Comparison of ENCODE assay signal across 22 cellular contexts in the genomic region with DNA sequence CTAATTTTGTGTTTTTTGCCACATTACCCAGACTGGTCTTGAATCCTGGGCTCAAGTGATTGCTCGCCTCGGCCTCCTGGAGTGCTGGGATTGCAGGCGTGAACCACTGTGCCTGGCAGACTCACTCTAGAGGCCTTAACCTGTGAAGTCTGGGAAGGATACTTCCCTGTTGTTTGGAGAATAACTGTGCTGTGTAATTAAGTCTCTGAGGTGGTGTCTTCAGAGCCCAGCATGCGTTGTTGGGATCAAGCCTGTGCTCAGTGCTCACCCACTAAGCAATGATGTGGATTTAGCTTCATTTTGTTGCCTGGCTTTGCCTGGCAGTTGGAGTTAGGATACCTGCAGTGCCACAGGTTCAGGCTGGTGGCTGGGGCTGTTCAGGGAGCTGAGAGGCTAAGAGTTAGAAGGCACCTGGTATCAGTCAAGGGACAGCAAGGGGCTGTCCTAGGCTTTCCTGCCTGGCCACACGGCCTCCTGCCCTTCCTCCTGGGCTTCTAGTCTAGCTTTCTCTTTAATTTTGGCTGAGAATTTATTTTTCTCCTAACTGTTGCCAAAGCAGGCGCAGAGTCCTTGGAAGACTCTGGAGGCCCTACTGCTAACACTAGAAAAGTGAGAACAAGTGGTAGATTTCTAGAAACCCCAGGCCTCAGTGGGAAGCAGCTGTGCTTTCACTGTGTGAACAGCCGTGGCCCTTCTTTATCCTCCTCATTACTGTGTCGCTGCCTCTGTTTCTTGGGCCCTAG. TPM values are rescaled to one million over a fixed set of nuclear protein-coding genes. Genes with fewer than 3 reads are reported as not detected.
DNase-seq lines count a peak whose midpoint lies in the region; ATAC-seq lines count a peak whose summit lies in the region.
"Had no signal": no experiment of that assay in that cellular context is flagged by ENCODE, and none has a peak within 500 bp of the region (broad histone marks: within the 10 kb centered on the region; RNA-seq: fewer than 3 reads in every experiment).

No MANE protein-coding gene starts in this region.

- ATAC-seq in Right ventricle myocardium superior (ENCODE audit: poor library complexity) = peak; percentile 52
- ATAC-seq in GM19395 (IDR thresholded peaks at IDR 0.05; ENCODE audit: unreplicated experiment) = no peak
- ATAC-seq: activated CD4-positive, alpha-beta T cell treated with anti-CD3 and anti-CD28 coated beads for 36 hours; HCT116; left colon had no signal

- H3K27ac ChIP-seq in cingulate gyrus (ENCODE audit: low read depth, low read length) = peak overlapping the region; percentile 34
- H3K27ac ChIP-seq: colonic mucosa, spleen had no signal

- DNase-seq in Right ventricle myocardium superior (no peak), cardiac septum (ENCODE audit: low spot score) (no peak), islet precursor cell (peak; percentile 45), ureter (ENCODE audit: low spot score) (peak; percentile 17), GDM1 (lab: John Stamatoyannopoulos, UW) (no peak), NCI-H2196 (lab: John Stamatoyannopoulos, UW; ENCODE audit: unreplicated experiment) (no peak)
- DNase-seq: ACHN; activated CD4-positive, alpha-beta T cell treated with anti-CD3 and anti-CD28 coated beads for 36 hours; activated naive CD4-positive, alpha-beta T cell treated with anti-CD3 and anti-CD28 coated beads for 36 hours; activated T-cell treated with anti-CD3 and anti-CD28 coated beads for 4 hours; CD4-positive, CD25-positive, alpha-beta regulatory T cell; colonic mucosa; DMS153; Kasumi-1; left colon; NCI-H1092; NCI-H2029 treated with DMSO at 0.1 percent for 48 hours; spleen; SW 1271 had no signal

- intact Hi-C loops in Right ventricle myocardium superior (cut with DNase I) = no loop called here
- intact Hi-C loops in cardiac septum (cut with DNase I) = no loop called here

RNA-seq across cellular contexts. Expression of gene EP400, which starts 38.5 kb away (rescaled TPM):
- total RNA-seq in Right ventricle myocardium superior (12.3 TPM), cardiac septum (23.1 TPM), ureter (71.8 TPM)

RNA-seq across cellular contexts. Expression of gene PUS1, which starts 59.1 kb away (rescaled TPM):
- total RNA-seq in Right ventricle myocardium superior = 5.8 TPM
- total RNA-seq in cardiac septum = 9.9 TPM
- 46.9 TPM for total RNA-seq in ureter

Comparison
In these comparisons a context has a peak if more than half of its experiments do, and no peak if none do; other contexts are left out.
1. DNase-seq: peak in islet precursor cell (single experiment) and ureter (single experiment); none in Right ventricle myocardium superior (single experiment), cardiac septum (single experiment), GDM1 (single experiment) and NCI-H2196 (single experiment).